ENCODE assay signal across 26 cellular contexts in genomic region chr11:106524446-106524845, GRCh38.
"Had no signal": no experiment of that assay in that cellular context is flagged by ENCODE, and none has a peak within 500 bp of the region (broad histone marks: within the 10 kb centered on the region; RNA-seq: fewer than 3 reads in every experiment).

No MANE protein-coding gene starts in this region.

- H3K27ac ChIP-seq: breast epithelium, colonic mucosa, dorsolateral prefrontal cortex, gastroesophageal sphincter, heart right ventricle, spleen, thoracic aorta, upper lobe of left lung had no signal

- DNase-seq: activated B cell treated with CpG ODN at 0.5 μM for 24 hours; activated CD4-positive, alpha-beta T cell treated with anti-CD3 and anti-CD28 coated beads for 36 hours; activated CD4-positive, alpha-beta T cell treated with anti-CD3 and anti-CD28 coated beads, Interleukin-2, amount 50 U/mL, for 4 hours; activated CD8-positive, alpha-beta memory T cell treated with anti-CD3 and anti-CD28 coated beads for 24 hours; activated CD8-positive, alpha-beta memory T cell treated with anti-CD3 and anti-CD28 coated beads, Interleukin-2, amount 50 U/mL, for 4 hours; activated naive CD4-positive, alpha-beta T cell treated with Interleukin-2 at 50 U/mL for 16 hours; activated naive CD8-positive, alpha-beta T cell treated with anti-CD3 and anti-CD28 coated beads for 36 hours; activated T-cell treated with anti-CD3 and anti-CD28 coated beads, Interleukin-2, amount 50 U/mL, for 24 hours; amniotic stem cell; colonic mucosa; dorsolateral prefrontal cortex; effector memory CD8-positive, alpha-beta T cell; heart right ventricle; left colon; mesendoderm; naive thymus-derived CD8-positive, alpha-beta T cell; spleen; stimulated activated CD4-positive, alpha-beta T cell treated with anti-CD3 and anti-CD28 coated beads, Interleukin-4, amount 100 ng/mL, for 1 hour; stimulated activated naive CD4-positive, alpha-beta T cell; T-helper 17 cell; upper lobe of left lung had no signal

- H3K36me3 ChIP-seq: breast epithelium, colonic mucosa, gastroesophageal sphincter, heart right ventricle, spleen, thoracic aorta, upper lobe of left lung had no signal

- H3K9me3 ChIP-seq: colonic mucosa, gastroesophageal sphincter, thoracic aorta, upper lobe of left lung had no signal

- H3K27me3 ChIP-seq: breast epithelium, colonic mucosa, dorsolateral prefrontal cortex, gastroesophageal sphincter, heart right ventricle, spleen, upper lobe of left lung had no signal

- ATAC-seq: activated CD4-positive, alpha-beta T cell treated with anti-CD3 and anti-CD28 coated beads for 36 hours; activated T-helper 17 cell treated with anti-CD3 and anti-CD28 coated beads, Interleukin-2, amount 50 U/mL, for 72 hours; effector memory CD8-positive, alpha-beta T cell; esophagus mucosa; gastroesophageal sphincter; heart right ventricle; left colon; naive thymus-derived CD8-positive, alpha-beta T cell; T-helper 17 cell had no signal

- H3K4me1 ChIP-seq: breast epithelium, colonic mucosa, gastroesophageal sphincter, heart right ventricle, spleen, upper lobe of left lung had no signal

- H3K4me3 ChIP-seq: breast epithelium, colonic mucosa, dorsolateral prefrontal cortex, gastroesophageal sphincter, heart right ventricle, spleen, thoracic aorta, upper lobe of left lung had no signal
